ENCODE assay signal across 28 cellular contexts in genomic region chr20:23265226-23265625, GRCh38.
A peak's percentile ranks its signal among the peaks of the same experiment; 100 is the strongest.
DNase-seq lines count a peak whose midpoint lies in the region; ATAC-seq and TF ChIP-seq lines count a peak whose summit lies in the region.
"Had no signal": no experiment of that assay in that cellular context is flagged by ENCODE, and none has a peak within 500 bp of the region (broad histone marks: within the 10 kb centered on the region; RNA-seq: fewer than 3 reads in every experiment).

No MANE protein-coding gene starts in this region.

- in situ Hi-C loops in brain microvascular endothelial cell (cut with HindIII; ENCODE audit: low pct_ligation_motif_present, low sequenced_read_pairs): no loop called here

- H3K27me3 ChIP-seq in brain microvascular endothelial cell (replicated peaks) (no peaks in the 10 kb centered on the region), upper lobe of left lung (no peaks in the 10 kb centered on the region)
- H3K27me3 ChIP-seq: body of pancreas, colonic mucosa, heart left ventricle, uterus had no signal

- no peaks in the 10 kb centered on the region for H3K4me1 Mint-ChIP-seq in activated T-cell treated with anti-CD3 and anti-CD28 coated beads, Interleukin-2, amount 50 U/mL, for 24 hours (ENCODE audit: low read depth)
- H3K4me1 Mint-ChIP-seq: activated CD4-positive, alpha-beta memory T cell treated with anti-CD3 and anti-CD28 coated beads, Interleukin-2, amount 10 ng/mL, durations not matched to agents 7 days and 5 days; naive B cell; stimulated activated effector memory CD8-positive, alpha-beta T cell treated with anti-CD3 and anti-CD28 coated beads, Interleukin-12 subunit alpha, Interleukin-12 subunit beta, amount 100 ng/mL, for 72 hours had no signal

- H3K4me3 Mint-ChIP-seq in activated T-cell treated with anti-CD3 and anti-CD28 coated beads, Interleukin-2, amount 50 U/mL, for 24 hours: no peak overlapping the region
- H3K4me3 Mint-ChIP-seq: activated CD4-positive, alpha-beta memory T cell treated with anti-CD3 and anti-CD28 coated beads, Interleukin-2, amount 10 ng/mL, durations not matched to agents 7 days and 5 days; naive B cell; stimulated activated effector memory CD8-positive, alpha-beta T cell treated with anti-CD3 and anti-CD28 coated beads, Interleukin-12 subunit alpha, Interleukin-12 subunit beta, amount 100 ng/mL, for 72 hours had no signal

- no peak for TF ChIP-seq EP300 in upper lobe of left lung (IDR thresholded peaks at IDR 0.05)

- H3K4me3 ChIP-seq in brain microvascular endothelial cell (ENCODE audit: low read depth, low read length) (no peak overlapping the region), upper lobe of left lung (no peak overlapping the region)
- H3K4me3 ChIP-seq: body of pancreas, colonic mucosa, heart left ventricle, smooth muscle cell, uterus had no signal

- H3K27ac ChIP-seq in brain microvascular endothelial cell (peak overlapping the region; percentile 17), upper lobe of left lung (no peak overlapping the region)
- H3K27ac ChIP-seq: body of pancreas, colonic mucosa, heart left ventricle, uterus had no signal

- peaks cover 11% of the 10 kb centered on the region for H3K9me3 Mint-ChIP-seq in activated T-cell treated with anti-CD3 and anti-CD28 coated beads, Interleukin-2, amount 50 U/mL, for 24 hours

- peak; percentile 51 for ATAC-seq in Right ventricle myocardium superior (ENCODE audit: poor library complexity)
- ATAC-seq in upper lobe of left lung (ENCODE audit: low FRiP score in 2 of 2): peak; percentile 28 to 82
- ATAC-seq in GM21737 (IDR thresholded peaks at IDR 0.05; ENCODE audit: unreplicated experiment): no peak
- ATAC-seq: body of pancreas; stimulated activated effector memory CD8-positive, alpha-beta T cell treated with anti-CD3 and anti-CD28 coated beads, Interleukin-12 subunit alpha, Interleukin-12 subunit beta, amount 100 ng/mL, for 72 hours had no signal

- peaks cover 2 to 9% (median 7%) of the 10 kb centered on the region in 4 donors for H3K4me1 ChIP-seq in upper lobe of left lung
- H3K4me1 ChIP-seq: body of pancreas, colonic mucosa, uterus had no signal

- H3K36me3 ChIP-seq in brain microvascular endothelial cell (replicated peaks) (no peaks in the 10 kb centered on the region), upper lobe of left lung (no peaks in the 10 kb centered on the region)
- H3K36me3 ChIP-seq: colonic mucosa, heart left ventricle, uterus had no signal

- no peak overlapping the region for H3K27ac Mint-ChIP-seq in activated T-cell treated with anti-CD3 and anti-CD28 coated beads, Interleukin-2, amount 50 U/mL, for 24 hours
- H3K27ac Mint-ChIP-seq: activated CD4-positive, alpha-beta memory T cell treated with anti-CD3 and anti-CD28 coated beads, Interleukin-2, amount 10 ng/mL, durations not matched to agents 7 days and 5 days; naive B cell; stimulated activated effector memory CD8-positive, alpha-beta T cell treated with anti-CD3 and anti-CD28 coated beads, Interleukin-12 subunit alpha, Interleukin-12 subunit beta, amount 100 ng/mL, for 72 hours had no signal

- TF ChIP-seq CTCF in brain microvascular endothelial cell (IDR thresholded peaks at IDR 0.05; ENCODE audit: low read depth, low read length, missing control alignments): peak; percentile 19
- TF ChIP-seq CTCF in upper lobe of left lung (IDR thresholded peaks at IDR 0.05): no peak

- intact Hi-C loops in Right ventricle myocardium superior (cut with DNase I) (no loop called here), cardiac septum (cut with DNase I) (no loop called here)

- H3K36me3 Mint-ChIP-seq in activated T-cell treated with anti-CD3 and anti-CD28 coated beads, Interleukin-2, amount 50 U/mL, for 24 hours (ENCODE audit: low read depth): no peaks in the 10 kb centered on the region
- H3K36me3 Mint-ChIP-seq: stimulated activated effector memory CD8-positive, alpha-beta T cell treated with anti-CD3 and anti-CD28 coated beads, Interleukin-12 subunit alpha, Interleukin-12 subunit beta, amount 100 ng/mL, for 72 hours had no signal

- WGBS in upper lobe of left lung, 2 donors: 89 to 95% methylated on average over 7 to 8 of the region's 8 CpGs

- DNase-seq in Right ventricle myocardium superior (no peak), cardiac septum (ENCODE audit: low spot score) (no peak), brain microvascular endothelial cell (peak; percentile 60), islet precursor cell (peak; percentile 40), upper lobe of left lung (no peak), SW 1271 (lab: John Stamatoyannopoulos, UW) (no peak)
- no peak for DNase-seq in activated T-cell treated with anti-CD3 and anti-CD28 coated beads, Interleukin-2, amount 50 U/mL, for 24 hours
- DNase-seq: ACHN; activated CD4-positive, alpha-beta memory T cell treated with anti-CD3 and anti-CD28 coated beads, Interleukin-2, amount 10 ng/mL, durations not matched to agents 7 days and 5 days; activated CD4-positive, CD25-positive, alpha-beta regulatory T cell treated with anti-CD3 and anti-CD28 coated beads, Interleukin-2, amount 50 U/mL, for 72 hours; activated gamma-delta T cell treated with Interleukin-2 at 50 U/mL for 16 hours; activated T-cell treated with anti-CD3 and anti-CD28 coated beads, Interleukin-2, amount 50 U/mL, for 1 hour; body of pancreas; C1 segment of cervical spinal cord; colonic mucosa; heart left ventricle; Kasumi-1; mesendoderm; naive B cell; NCI-H1048; NCI-H1930; NCI-H345; NCI-H774; nucleus accumbens; uterus had no signal

- no peak for TF ChIP-seq POLR2A in upper lobe of left lung (IDR thresholded peaks at IDR 0.05)

- H3K27me3 Mint-ChIP-seq in activated T-cell treated with anti-CD3 and anti-CD28 coated beads, Interleukin-2, amount 50 U/mL, for 24 hours: no peaks in the 10 kb centered on the region
- H3K27me3 Mint-ChIP-seq: activated CD4-positive, alpha-beta memory T cell treated with anti-CD3 and anti-CD28 coated beads, Interleukin-2, amount 10 ng/mL, durations not matched to agents 7 days and 5 days; naive B cell had no signal

- H3K9me3 ChIP-seq in upper lobe of left lung: peaks cover 0 to 7% (median 1%) of the 10 kb centered on the region in 4 donors
- H3K9me3 ChIP-seq: colonic mucosa, uterus had no signal

Comparison
In these comparisons a context has a peak if more than half of its experiments do, and no peak if none do; other contexts are left out.
1. DNase-seq: peak in brain microvascular endothelial cell (single experiment) and islet precursor cell (single experiment); none in Right ventricle myocardium superior (single experiment), cardiac septum (single experiment), upper lobe of left lung (0 of 2), activated T-cell treated with anti-CD3 and anti-CD28 coated beads, Interleukin-2, amount 50 U/mL, for 24 hours (single experiment) and SW 1271 (0 of 2).